10 cellular contexts compared by ENCODE assay signal in the genomic region with DNA sequence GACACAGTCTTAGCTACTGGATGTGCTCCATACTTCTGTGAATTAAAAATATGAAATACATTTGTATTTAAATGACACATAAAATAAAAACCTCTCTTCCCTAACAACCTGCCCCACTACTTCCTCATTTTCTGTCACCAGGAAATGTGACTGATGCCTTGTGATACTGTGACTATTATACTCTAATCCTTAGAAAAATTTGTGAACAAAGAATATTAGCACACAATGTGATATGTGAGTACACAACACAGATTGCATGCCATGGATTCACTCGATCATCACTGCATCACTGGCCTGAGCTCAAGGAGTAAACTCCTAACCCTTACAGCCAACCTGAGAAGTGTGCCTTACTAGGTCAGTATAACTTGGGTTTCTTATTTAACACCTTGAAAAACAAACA.
DNase-seq lines count a peak whose midpoint lies in the region; ATAC-seq, FAIRE-seq and TF ChIP-seq lines count a peak whose summit lies in the region.
"Had no signal": no experiment of that assay in that cellular context is flagged by ENCODE, and none has a peak within 500 bp of the region (broad histone marks: within the 10 kb centered on the region; RNA-seq: fewer than 3 reads in every experiment).

No MANE protein-coding gene starts in this region.

- FAIRE-seq in HepG2 (lab: Jason Lieb, UNC) (no peak), RCC 7860 (lab: Jason Lieb, UNC) (peak; percentile 8)

- in situ Hi-C loops in HepG2 (cut with HindIII; ENCODE audit: extremely low pct_ligation_motif_present, low pct_unique_long_range_greater_than_20kb), result no loop called here

- no peak overlapping the region for H3K9ac ChIP-seq in HepG2 (ENCODE audit: insufficient read depth, low read depth, low read length)

- H3K36me3 ChIP-seq in right lobe of liver (no peaks in the 10 kb centered on the region), HepG2 (replicated peaks in 1 of 2; ENCODE audit: control insufficient read depth in 1 of 2, insufficient read depth in 2 of 2, low read length in 2 of 2) (no peaks in the 10 kb centered on the region), upper lobe of right lung (no peaks in the 10 kb centered on the region)
- H3K36me3 ChIP-seq: thoracic aorta had no signal

- peaks cover 23 to 28% (median 27%) of the 10 kb centered on the region in 3 donors for H3K4me1 Mint-ChIP-seq in T-cell

- no peaks in the 10 kb centered on the region for H3K79me2 ChIP-seq in HepG2 (ENCODE audit: insufficient read depth, low read length)

- TF ChIP-seq RAD21 in HepG2 (CRISPR knock-in tag; IDR thresholded peaks at IDR 0.05), result no peak

- TF ChIP-seq POLR2A in right lobe of liver (IDR thresholded peaks at IDR 0.05) (no peak), HepG2 (IDR thresholded peaks at IDR 0.05; ENCODE audit: insufficient read depth in 1 of 2, low read depth in 2 of 2, low read length in 2 of 2) (no peak)

- no peak overlapping the region for H3K4me2 ChIP-seq in HepG2 (ENCODE audit: low read depth, low read length)

- WGBS in right lobe of liver (ENCODE audit: insufficient coverage, low coverage, low lambda C conversion rate, missing lambda C conversion rate), result 47% methylated on average over 1 of the region's 1 CpG
- 0% methylated on average over 1 of the region's 1 CpG for WGBS in HepG2 (ENCODE audit: low lambda C conversion rate)

- H3K4me3 Mint-ChIP-seq in T-cell, result no peak overlapping the region

- CTCF ChIA-PET in HepG2 (lab: Yijun Ruan, JAX; ENCODE audit: low intra/inter-chr PET ratio, low total read pairs) (no interaction called here), T-cell (lab: Charles Lee) (no interaction called here)

- H3K9me3 Mint-ChIP-seq in T-cell, result no peaks in the 10 kb centered on the region
- H3K9me3 Mint-ChIP-seq: activated T-helper 17 cell treated with anti-CD3 and anti-CD28 coated beads, Interleukin-2, amount 50 U/mL, for 72 hours had no signal

- DNase-seq in right lobe of liver, result no peak
- DNase-seq in HepG2 (ENCODE audit: low spot score), result no peak
- DNase-seq in RCC 7860 (ENCODE audit: low spot score), result peak; percentile 23
- DNase-seq in upper lobe of right lung, result no peak
- DNase-seq in stimulated activated CD4-positive, alpha-beta T cell treated with anti-CD3 and anti-CD28 coated beads, Interleukin-4, amount 100 ng/mL, for 24 hours, result no peak
- DNase-seq in midbrain (lab: John Stamatoyannopoulos, UW), result no peak
- DNase-seq in T-cell, result no peak

- peak; percentile 42 to 60 (median 48) for ATAC-seq in right lobe of liver
- ATAC-seq in HepG2, result no peak
- ATAC-seq in esophagus mucosa, result peak; percentile 74
- ATAC-seq in upper lobe of right lung, result peak; percentile 52
- no peak for ATAC-seq in T-cell (replicated peaks in 1 of 4)

- no peak overlapping the region for H3K27ac Mint-ChIP-seq in T-cell

- BruUV-seq in HepG2 (replicated peaks; lab: Mats Ljungman, UMichigan), result no TSS peak

- no peak for TF ChIP-seq EP300 in HepG2 (IDR thresholded peaks at IDR 0.05; ENCODE audit: low read depth in 2 of 2, low read length in 2 of 2)
- no peak for TF ChIP-seq EP300 in HepG2 (CRISPR knock-in tag; IDR thresholded peaks at IDR 0.05; ENCODE audit: borderline replicate concordance)

- intact Hi-C loops in right lobe of liver (cut with DNase I) (no loop called here), HepG2 (cut with micrococcal nuclease; ENCODE audit: unreplicated experiment) (no loop called here), upper lobe of right lung (cut with DNase I) (no loop called here)

- H3K27me3 Mint-ChIP-seq in T-cell, result no peaks in the 10 kb centered on the region

- no peaks in the 10 kb centered on the region for H3K27me3 ChIP-seq in right lobe of liver
- H3K27me3 ChIP-seq in HepG2 (ENCODE audit: control insufficient read depth in 1 of 2, insufficient read depth in 2 of 2, low read length in 2 of 2), result no peaks in the 10 kb centered on the region
- no peaks in the 10 kb centered on the region for H3K27me3 ChIP-seq in upper lobe of right lung

- H4K20me1 ChIP-seq in HepG2 (ENCODE audit: insufficient read depth, low read length), result no peaks in the 10 kb centered on the region

- no peak overlapping the region for H2AFZ ChIP-seq in HepG2 (ENCODE audit: low read length)

- POLR2A ChIA-PET in HepG2 (lab: Yijun Ruan, JAX) (no interaction called here), T-cell (lab: Charles Lee) (interaction anchor here in 1 of 2 donors (0.5 kb wide), 1 partner anchor 29 kb away, joined by 4 read pairs; no protein-coding TSS in a partner anchor)

- no peaks in the 10 kb centered on the region for H3K36me3 Mint-ChIP-seq in T-cell

- H3K27ac ChIP-seq in right lobe of liver, result no peak overlapping the region
- H3K27ac ChIP-seq in HepG2 (ENCODE audit: extremely low read length, insufficient read depth, low read length), result no peak overlapping the region
- no peak overlapping the region for H3K27ac ChIP-seq in upper lobe of right lung
- H3K27ac ChIP-seq: thoracic aorta had no signal

- no peak for TF ChIP-seq CTCF in right lobe of liver (IDR thresholded peaks at IDR 0.05)
- no peak for TF ChIP-seq CTCF in HepG2 (CRISPR knock-in tag; IDR thresholded peaks at IDR 0.05)
- no peak for TF ChIP-seq CTCF in upper lobe of right lung (IDR thresholded peaks at IDR 0.05)

- H3K4me1 ChIP-seq in right lobe of liver, result no peaks in the 10 kb centered on the region
- no peaks in the 10 kb centered on the region for H3K4me1 ChIP-seq in HepG2 (ENCODE audit: insufficient read depth, low read length)
- peaks cover 27% of the 10 kb centered on the region for H3K4me1 ChIP-seq in upper lobe of right lung

- H3K9me3 ChIP-seq in right lobe of liver, result no peaks in the 10 kb centered on the region
- H3K9me3 ChIP-seq in HepG2 (ENCODE audit: low read length), result no peaks in the 10 kb centered on the region
- H3K9me3 ChIP-seq in upper lobe of right lung, result no peaks in the 10 kb centered on the region
- H3K9me3 ChIP-seq: thoracic aorta had no signal

- H3K4me3 ChIP-seq in right lobe of liver (no peak overlapping the region), HepG2 (replicated peaks in 1 of 3; ENCODE audit: insufficient read depth in 1 of 3, low read depth in 2 of 3, low read length in 3 of 3) (no peak overlapping the region), upper lobe of right lung (no peak overlapping the region)
- H3K4me3 ChIP-seq: thoracic aorta had no signal

TF ChIP-seq in HepG2, 621 proteins besides CTCF, POLR2A, EP300 and RAD21:
- TF ChIP-seq TARDBP (CRISPR knock-in tag; IDR thresholded peaks at IDR 0.05) (no peak), ZNF589 (CRISPR knock-in tag; conservative IDR thresholded peaks at IDR 0.05) (no peak)

Comparison
In these comparisons a context has a peak if more than half of its experiments do, and no peak if none do; other contexts are left out.
1. ATAC-seq: peak in right lobe of liver (4 of 4), esophagus mucosa (single experiment) and upper lobe of right lung (single experiment); none in HepG2 (single experiment) and T-cell (0 of 4).